In genomic region chr11:35304393-35304790, GRCh38 we compare ENCODE assay signal across 8 cellular contexts.
DNase-seq lines count a peak whose midpoint lies in the region; ATAC-seq and TF ChIP-seq lines count a peak whose summit lies in the region.

No MANE protein-coding gene starts in this region.

- H3K4me3 ChIP-seq in adipocyte (ENCODE audit: low read length) (peak overlapping the region; percentile 44), vagina (no peak overlapping the region), tibial artery (no peak overlapping the region)

- peak overlapping the region; percentile 89 for H3K27ac ChIP-seq in vagina
- H3K27ac ChIP-seq in tibial artery = peak overlapping the region in 1 of 2 donors; percentile 47

- DNase-seq in Right ventricle myocardium superior = no peak
- no peak for DNase-seq in Right ventricle myocardium inferior (ENCODE audit: missing footprints)
- peak; percentile 41 for DNase-seq in adipocyte (ENCODE audit: low read depth)
- DNase-seq in kidney glomerular epithelial cell (lab: John Stamatoyannopoulos, UW) = peak; percentile 12
- no peak for DNase-seq in vagina (ENCODE audit: extremely low spot score in 2 of 2)
- DNase-seq in tibial artery = no peak
- DNase-seq in nucleus accumbens (lab: John Stamatoyannopoulos, UW) = no peak

- TF ChIP-seq POLR2A in vagina (IDR thresholded peaks at IDR 0.05) = no peak

- intact Hi-C loops in Right ventricle myocardium superior (cut with DNase I) = no loop called here
- intact Hi-C loops in Right ventricle myocardium inferior (cut with DNase I) = no loop called here
- intact Hi-C loops in vagina (cut with DNase I) = no loop called here
- intact Hi-C loops in tibial artery (cut with DNase I; ENCODE audit: low total_unique reads) = loop anchor here (10.0 kb wide), 1 partner anchor 720 kb away; no protein-coding TSS in a partner anchor

- H3K36me3 ChIP-seq in adipocyte (ENCODE audit: control insufficient read depth, insufficient read depth, low read length, severe bottlenecking) = no peaks in the 10 kb centered on the region
- no peaks in the 10 kb centered on the region for H3K36me3 ChIP-seq in vagina
- H3K36me3 ChIP-seq in tibial artery = no peaks in the 10 kb centered on the region

- peak overlapping the region; percentile 65 for H3K9ac ChIP-seq in adipocyte (ENCODE audit: low read length)

- peak; percentile 28 for ATAC-seq in Right ventricle myocardium superior (ENCODE audit: poor library complexity)
- ATAC-seq in Right ventricle myocardium inferior = no peak
- ATAC-seq in GM18861 (IDR thresholded peaks at IDR 0.05; ENCODE audit: unreplicated experiment) = no peak

- TF ChIP-seq CTCF in vagina (IDR thresholded peaks at IDR 0.05) = no peak
- no peak for TF ChIP-seq CTCF in tibial artery (IDR thresholded peaks at IDR 0.05)

- H3K27me3 ChIP-seq in adipocyte (replicated peaks; ENCODE audit: control insufficient read depth, insufficient read depth, low read length) (no peaks in the 10 kb centered on the region), vagina (no peaks in the 10 kb centered on the region), tibial artery (no peaks in the 10 kb centered on the region)

- peaks cover 48% of the 10 kb centered on the region for H3K4me1 ChIP-seq in adipocyte (ENCODE audit: control insufficient read depth, insufficient read depth, low read length)
- peaks cover 20% of the 10 kb centered on the region for H3K4me1 ChIP-seq in vagina
- H3K4me1 ChIP-seq in tibial artery = peaks cover 0 to 13% (median 6%) of the 10 kb centered on the region in 4 donors

- no peaks in the 10 kb centered on the region for H3K9me3 ChIP-seq in adipocyte (ENCODE audit: control insufficient read depth, low read length)
- H3K9me3 ChIP-seq in vagina = no peaks in the 10 kb centered on the region
- no peaks in the 10 kb centered on the region for H3K9me3 ChIP-seq in tibial artery

Comparison
In these comparisons a context has a peak if more than half of its experiments do, and no peak if none do; other contexts are left out.
1. DNase-seq: peak in adipocyte (single experiment) and kidney glomerular epithelial cell (single experiment); none in Right ventricle myocardium superior (single experiment), Right ventricle myocardium inferior (single experiment), vagina (0 of 2), tibial artery (0 of 2) and nucleus accumbens (0 of 56).